Comparison of ENCODE assay signal across 1 cellular context in the genomic region with DNA sequence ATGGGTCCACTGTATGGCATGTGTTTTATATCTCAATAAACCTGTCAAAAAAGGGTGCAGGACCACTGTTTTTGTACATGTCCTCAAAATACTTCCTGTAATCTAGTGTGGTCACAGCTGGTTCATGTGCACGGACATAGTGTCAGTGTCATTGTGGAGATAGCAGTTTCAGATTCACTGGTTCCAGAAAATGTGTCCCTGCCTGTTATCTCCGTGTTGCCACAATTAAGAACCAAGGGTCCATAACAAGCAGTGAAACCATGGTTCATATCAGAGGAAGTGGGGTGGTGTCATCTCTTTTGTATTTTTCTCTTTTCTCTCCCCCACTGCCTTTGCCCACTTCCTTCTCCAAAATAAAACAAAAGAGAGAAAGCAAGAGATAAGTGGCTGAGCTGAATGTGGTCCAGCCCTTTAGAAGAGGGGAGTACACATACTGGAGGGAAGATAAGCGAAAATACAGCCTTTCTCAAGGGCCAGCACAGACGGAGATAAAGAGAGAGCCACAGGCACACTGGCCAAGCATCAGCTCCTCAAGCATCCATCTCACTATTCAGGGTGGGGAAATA.
A peak's percentile ranks its signal among the peaks of the same experiment; 100 is the strongest.
TF ChIP-seq lines count a peak whose summit lies in the region.

No MANE protein-coding gene starts in this region.

TF ChIP-seq in K562, 482 proteins besides CTCF, POLR2A, EP300 and RAD21 (continued from another document and continues in another):
- TF ChIP-seq, protein P1, sequence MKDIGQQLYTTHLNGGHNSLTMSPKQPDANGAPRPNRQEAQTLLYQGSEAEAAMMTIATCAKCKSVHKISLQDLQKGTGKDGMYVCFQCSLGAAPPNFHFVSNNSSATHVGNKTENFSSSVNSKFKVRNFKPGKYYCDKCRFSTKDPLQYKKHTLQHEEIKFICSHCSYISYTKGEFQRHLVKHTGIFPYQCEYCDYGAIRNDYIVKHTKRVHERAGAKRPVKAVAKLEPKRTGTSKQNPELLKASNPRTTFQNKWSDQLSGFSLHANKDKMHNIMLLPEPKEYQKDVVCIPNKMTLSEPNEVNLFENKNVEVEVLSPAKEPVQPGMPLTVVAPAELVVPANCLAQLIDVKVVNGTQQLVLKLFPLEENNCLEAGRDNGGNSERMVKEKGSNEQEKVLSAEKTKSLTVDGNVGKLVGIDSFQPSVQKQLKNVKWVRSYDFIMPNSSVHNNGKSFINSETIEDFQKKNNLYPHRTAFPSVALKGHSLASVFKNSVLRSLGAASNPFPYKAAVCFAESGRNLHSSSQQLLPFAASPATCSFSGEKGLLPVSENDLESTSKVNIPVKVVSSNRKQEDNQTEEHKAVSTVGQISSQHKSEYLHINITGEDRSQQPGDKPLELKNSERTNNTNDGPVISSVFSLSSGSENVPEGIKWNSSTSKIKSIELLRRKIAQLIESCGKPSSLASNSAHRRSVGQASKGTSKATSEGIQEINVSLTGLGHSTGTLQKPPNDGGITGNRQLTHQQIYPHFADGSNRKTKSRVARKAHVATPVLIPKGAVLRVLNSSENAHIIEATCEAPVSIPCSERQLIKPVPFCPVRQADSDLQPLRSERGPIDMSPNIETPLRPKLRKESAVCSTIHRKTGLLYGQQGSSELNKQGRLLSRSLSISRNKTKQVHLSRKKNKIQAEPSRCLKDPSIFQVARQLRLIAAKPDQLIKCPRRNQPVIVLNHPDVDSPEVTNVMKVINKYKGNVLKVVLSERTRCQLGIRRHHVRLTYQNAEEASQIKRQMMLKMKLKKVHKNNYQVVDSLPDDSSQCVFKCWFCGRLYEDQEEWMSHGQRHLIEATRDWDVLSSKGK (CRISPR knock-in tag; IDR thresholded peaks at IDR 0.05), result no peak
- TF ChIP-seq KHSRP (IDR thresholded peaks at IDR 0.05) (no peak), ZFP30 (CRISPR knock-in tag; IDR thresholded peaks at IDR 0.05; ENCODE audit: borderline replicate concordance) (no peak), PHF8 (IDR thresholded peaks at IDR 0.05; ENCODE audit: borderline replicate concordance, low read length) (no peak), CHD1 (IDR thresholded peaks at IDR 0.05; ENCODE audit: low read length) (no peak), TRIM24 (IDR thresholded peaks at IDR 0.05) (peak; percentile 81 to 83), PRMT5 (CRISPR knock-in tag; IDR thresholded peaks at IDR 0.05) (no peak), PCBP1 (IDR thresholded peaks at IDR 0.05; ENCODE audit: low read depth, low read length, poor library complexity, severe bottlenecking) (no peak), RBFOX2 (IDR thresholded peaks at IDR 0.05; ENCODE audit: low read depth, low read length) (no peak), BCL6 (CRISPR knock-in tag; IDR thresholded peaks at IDR 0.05) (no peak), ZNF384 (IDR thresholded peaks at IDR 0.05; ENCODE audit: low read depth, low read length) (no peak), MECOM (CRISPR knock-in tag; IDR thresholded peaks at IDR 0.05) (peak; percentile 81), CEBPB (tag; IDR thresholded peaks at IDR 0.05) (peak; percentile 41), ZNF780A (CRISPR knock-in tag; IDR thresholded peaks at IDR 0.05) (no peak), ZNF143 (CRISPR knock-in tag; IDR thresholded peaks at IDR 0.05) (no peak), SNIP1 (IDR thresholded peaks at IDR 0.05; ENCODE audit: low read depth) (no peak), CXXC5 (CRISPR knock-in tag; IDR thresholded peaks at IDR 0.05) (peak; percentile 42), SMAD4 (CRISPR knock-in tag; conservative IDR thresholded peaks at IDR 0.05) (peak; percentile 72; the same call in 1 of the 2 replicates), MCM2 (IDR thresholded peaks at IDR 0.05; ENCODE audit: low read depth) (no peak), EGR1 (conservative IDR thresholded peaks at IDR 0.05) (no peak), SOX6 (IDR thresholded peaks at IDR 0.05) (peak; percentile 100), SRSF1 (IDR thresholded peaks at IDR 0.05; ENCODE audit: low read depth, low read length) (no peak), ZNF316 (IDR thresholded peaks at IDR 0.05) (no peak), TAL1 (IDR thresholded peaks at IDR 0.05) (peak; percentile 84), ATF1 (CRISPR knock-in tag; IDR thresholded peaks at IDR 0.05) (no peak), ATF1 (tag; IDR thresholded peaks at IDR 0.05) (peak; percentile 65), FOXA3 (CRISPR knock-in tag; conservative IDR thresholded peaks at IDR 0.05 in 1 of 2, IDR thresholded peaks at IDR 0.05 in 1 of 2) (peak in 1 of 2 experiments; percentile 76; a peak in 1 of 4 replicates), NR2F6 (CRISPR knock-in tag; IDR thresholded peaks at IDR 0.05) (no peak), ZNF79 (CRISPR knock-in tag; IDR thresholded peaks at IDR 0.05; ENCODE audit: low read depth) (no peak), TCF7 (IDR thresholded peaks at IDR 0.05; ENCODE audit: borderline replicate concordance) (no peak), TEAD4 (IDR thresholded peaks at IDR 0.05; ENCODE audit: low read length) (peak; percentile 92), TEAD4 (CRISPR knock-in tag; IDR thresholded peaks at IDR 0.05; ENCODE audit: borderline replicate concordance) (no peak), CHD4 (IDR thresholded peaks at IDR 0.05; ENCODE audit: insufficient read depth, insufficient replicate concordance, low read depth, low read length, poor library complexity, severe bottlenecking) (no peak), ELF1 (tag; IDR thresholded peaks at IDR 0.05) (peak; percentile 40; the same call in 1 of the 2 replicates), HDGF (IDR thresholded peaks at IDR 0.05) (no peak), MAFG (tag; conservative IDR thresholded peaks at IDR 0.05) (no peak), CBFA2T3 (IDR thresholded peaks at IDR 0.05) (peak; percentile 97), ZNF263 (CRISPR knock-in tag; IDR thresholded peaks at IDR 0.05; ENCODE audit: borderline replicate concordance) (no peak), SAP30 (IDR thresholded peaks at IDR 0.05; ENCODE audit: borderline replicate concordance, insufficient read depth, low read depth, low read length, poor library complexity, severe bottlenecking) (no peak), CBX1 (IDR thresholded peaks at IDR 0.05; ENCODE audit: low read depth) (no peak), ZBTB7A (IDR thresholded peaks at IDR 0.05; ENCODE audit: borderline replicate concordance, control insufficient read depth, low read depth, low read length) (0 out of 2 replicates have a peak, but pooled peaks have one; percentile 25), KLF13 (tag; IDR thresholded peaks at IDR 0.05; ENCODE audit: borderline replicate concordance, low read depth) (no peak), ETS2 (tag; IDR thresholded peaks at IDR 0.05; ENCODE audit: borderline replicate concordance, poor library complexity, severe bottlenecking) (no peak)
- TF ChIP-seq, protein P2, sequence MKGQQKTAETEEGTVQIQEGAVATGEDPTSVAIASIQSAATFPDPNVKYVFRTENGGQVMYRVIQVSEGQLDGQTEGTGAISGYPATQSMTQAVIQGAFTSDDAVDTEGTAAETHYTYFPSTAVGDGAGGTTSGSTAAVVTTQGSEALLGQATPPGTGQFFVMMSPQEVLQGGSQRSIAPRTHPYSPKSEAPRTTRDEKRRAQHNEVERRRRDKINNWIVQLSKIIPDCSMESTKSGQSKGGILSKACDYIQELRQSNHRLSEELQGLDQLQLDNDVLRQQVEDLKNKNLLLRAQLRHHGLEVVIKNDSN (CRISPR knock-in tag; IDR thresholded peaks at IDR 0.05), result no peak
- TF ChIP-seq, protein P3, sequence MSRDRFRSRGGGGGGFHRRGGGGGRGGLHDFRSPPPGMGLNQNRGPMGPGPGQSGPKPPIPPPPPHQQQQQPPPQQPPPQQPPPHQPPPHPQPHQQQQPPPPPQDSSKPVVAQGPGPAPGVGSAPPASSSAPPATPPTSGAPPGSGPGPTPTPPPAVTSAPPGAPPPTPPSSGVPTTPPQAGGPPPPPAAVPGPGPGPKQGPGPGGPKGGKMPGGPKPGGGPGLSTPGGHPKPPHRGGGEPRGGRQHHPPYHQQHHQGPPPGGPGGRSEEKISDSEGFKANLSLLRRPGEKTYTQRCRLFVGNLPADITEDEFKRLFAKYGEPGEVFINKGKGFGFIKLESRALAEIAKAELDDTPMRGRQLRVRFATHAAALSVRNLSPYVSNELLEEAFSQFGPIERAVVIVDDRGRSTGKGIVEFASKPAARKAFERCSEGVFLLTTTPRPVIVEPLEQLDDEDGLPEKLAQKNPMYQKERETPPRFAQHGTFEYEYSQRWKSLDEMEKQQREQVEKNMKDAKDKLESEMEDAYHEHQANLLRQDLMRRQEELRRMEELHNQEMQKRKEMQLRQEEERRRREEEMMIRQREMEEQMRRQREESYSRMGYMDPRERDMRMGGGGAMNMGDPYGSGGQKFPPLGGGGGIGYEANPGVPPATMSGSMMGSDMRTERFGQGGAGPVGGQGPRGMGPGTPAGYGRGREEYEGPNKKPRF (IDR thresholded peaks at IDR 0.05; ENCODE audit: low read depth, low read length), result no peak
- TF ChIP-seq, protein P4, sequence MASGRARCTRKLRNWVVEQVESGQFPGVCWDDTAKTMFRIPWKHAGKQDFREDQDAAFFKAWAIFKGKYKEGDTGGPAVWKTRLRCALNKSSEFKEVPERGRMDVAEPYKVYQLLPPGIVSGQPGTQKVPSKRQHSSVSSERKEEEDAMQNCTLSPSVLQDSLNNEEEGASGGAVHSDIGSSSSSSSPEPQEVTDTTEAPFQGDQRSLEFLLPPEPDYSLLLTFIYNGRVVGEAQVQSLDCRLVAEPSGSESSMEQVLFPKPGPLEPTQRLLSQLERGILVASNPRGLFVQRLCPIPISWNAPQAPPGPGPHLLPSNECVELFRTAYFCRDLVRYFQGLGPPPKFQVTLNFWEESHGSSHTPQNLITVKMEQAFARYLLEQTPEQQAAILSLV (tag; IDR thresholded peaks at IDR 0.05), result no peak
- TF ChIP-seq, protein P5, sequence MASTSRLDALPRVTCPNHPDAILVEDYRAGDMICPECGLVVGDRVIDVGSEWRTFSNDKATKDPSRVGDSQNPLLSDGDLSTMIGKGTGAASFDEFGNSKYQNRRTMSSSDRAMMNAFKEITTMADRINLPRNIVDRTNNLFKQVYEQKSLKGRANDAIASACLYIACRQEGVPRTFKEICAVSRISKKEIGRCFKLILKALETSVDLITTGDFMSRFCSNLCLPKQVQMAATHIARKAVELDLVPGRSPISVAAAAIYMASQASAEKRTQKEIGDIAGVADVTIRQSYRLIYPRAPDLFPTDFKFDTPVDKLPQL (IDR thresholded peaks at IDR 0.05; ENCODE audit: extremely low read depth, insufficient read length), result no peak
- TF ChIP-seq, protein P6, sequence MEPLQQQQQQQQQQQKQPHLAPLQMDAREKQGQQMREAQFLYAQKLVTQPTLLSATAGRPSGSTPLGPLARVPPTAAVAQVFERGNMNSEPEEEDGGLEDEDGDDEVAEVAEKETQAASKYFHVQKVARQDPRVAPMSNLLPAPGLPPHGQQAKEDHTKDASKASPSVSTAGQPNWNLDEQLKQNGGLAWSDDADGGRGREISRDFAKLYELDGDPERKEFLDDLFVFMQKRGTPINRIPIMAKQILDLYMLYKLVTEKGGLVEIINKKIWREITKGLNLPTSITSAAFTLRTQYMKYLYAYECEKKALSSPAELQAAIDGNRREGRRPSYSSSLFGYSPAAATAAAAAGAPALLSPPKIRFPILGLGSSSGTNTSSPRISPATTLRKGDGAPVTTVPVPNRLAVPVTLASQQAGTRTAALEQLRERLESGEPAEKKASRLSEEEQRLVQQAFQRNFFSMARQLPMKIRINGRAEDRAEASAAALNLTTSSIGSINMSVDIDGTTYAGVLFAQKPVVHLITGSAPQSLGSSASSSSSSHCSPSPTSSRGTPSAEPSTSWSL (CRISPR knock-in tag; IDR thresholded peaks at IDR 0.05; ENCODE audit: borderline replicate concordance), result no peak
- TF ChIP-seq, protein P7, sequence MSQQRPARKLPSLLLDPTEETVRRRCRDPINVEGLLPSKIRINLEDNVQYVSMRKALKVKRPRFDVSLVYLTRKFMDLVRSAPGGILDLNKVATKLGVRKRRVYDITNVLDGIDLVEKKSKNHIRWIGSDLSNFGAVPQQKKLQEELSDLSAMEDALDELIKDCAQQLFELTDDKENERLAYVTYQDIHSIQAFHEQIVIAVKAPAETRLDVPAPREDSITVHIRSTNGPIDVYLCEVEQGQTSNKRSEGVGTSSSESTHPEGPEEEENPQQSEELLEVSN (IDR thresholded peaks at IDR 0.05; ENCODE audit: borderline replicate concordance in 1 of 2, extremely low read depth in 1 of 2, insufficient read depth in 1 of 2, insufficient read length in 1 of 2, low read depth in 1 of 2, low read length in 1 of 2, poor library complexity in 1 of 2, severe bottlenecking in 1 of 2), result no peak
- TF ChIP-seq, protein P8, sequence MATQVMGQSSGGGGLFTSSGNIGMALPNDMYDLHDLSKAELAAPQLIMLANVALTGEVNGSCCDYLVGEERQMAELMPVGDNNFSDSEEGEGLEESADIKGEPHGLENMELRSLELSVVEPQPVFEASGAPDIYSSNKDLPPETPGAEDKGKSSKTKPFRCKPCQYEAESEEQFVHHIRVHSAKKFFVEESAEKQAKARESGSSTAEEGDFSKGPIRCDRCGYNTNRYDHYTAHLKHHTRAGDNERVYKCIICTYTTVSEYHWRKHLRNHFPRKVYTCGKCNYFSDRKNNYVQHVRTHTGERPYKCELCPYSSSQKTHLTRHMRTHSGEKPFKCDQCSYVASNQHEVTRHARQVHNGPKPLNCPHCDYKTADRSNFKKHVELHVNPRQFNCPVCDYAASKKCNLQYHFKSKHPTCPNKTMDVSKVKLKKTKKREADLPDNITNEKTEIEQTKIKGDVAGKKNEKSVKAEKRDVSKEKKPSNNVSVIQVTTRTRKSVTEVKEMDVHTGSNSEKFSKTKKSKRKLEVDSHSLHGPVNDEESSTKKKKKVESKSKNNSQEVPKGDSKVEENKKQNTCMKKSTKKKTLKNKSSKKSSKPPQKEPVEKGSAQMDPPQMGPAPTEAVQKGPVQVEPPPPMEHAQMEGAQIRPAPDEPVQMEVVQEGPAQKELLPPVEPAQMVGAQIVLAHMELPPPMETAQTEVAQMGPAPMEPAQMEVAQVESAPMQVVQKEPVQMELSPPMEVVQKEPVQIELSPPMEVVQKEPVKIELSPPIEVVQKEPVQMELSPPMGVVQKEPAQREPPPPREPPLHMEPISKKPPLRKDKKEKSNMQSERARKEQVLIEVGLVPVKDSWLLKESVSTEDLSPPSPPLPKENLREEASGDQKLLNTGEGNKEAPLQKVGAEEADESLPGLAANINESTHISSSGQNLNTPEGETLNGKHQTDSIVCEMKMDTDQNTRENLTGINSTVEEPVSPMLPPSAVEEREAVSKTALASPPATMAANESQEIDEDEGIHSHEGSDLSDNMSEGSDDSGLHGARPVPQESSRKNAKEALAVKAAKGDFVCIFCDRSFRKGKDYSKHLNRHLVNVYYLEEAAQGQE (CRISPR knock-in tag; IDR thresholded peaks at IDR 0.05; ENCODE audit: low read depth), result no peak
- TF ChIP-seq, protein P9, sequence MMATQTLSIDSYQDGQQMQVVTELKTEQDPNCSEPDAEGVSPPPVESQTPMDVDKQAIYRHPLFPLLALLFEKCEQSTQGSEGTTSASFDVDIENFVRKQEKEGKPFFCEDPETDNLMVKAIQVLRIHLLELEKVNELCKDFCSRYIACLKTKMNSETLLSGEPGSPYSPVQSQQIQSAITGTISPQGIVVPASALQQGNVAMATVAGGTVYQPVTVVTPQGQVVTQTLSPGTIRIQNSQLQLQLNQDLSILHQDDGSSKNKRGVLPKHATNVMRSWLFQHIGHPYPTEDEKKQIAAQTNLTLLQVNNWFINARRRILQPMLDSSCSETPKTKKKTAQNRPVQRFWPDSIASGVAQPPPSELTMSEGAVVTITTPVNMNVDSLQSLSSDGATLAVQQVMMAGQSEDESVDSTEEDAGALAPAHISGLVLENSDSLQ (IDR thresholded peaks at IDR 0.05), result 0 out of 2 replicates have a peak, but pooled peaks have one; percentile 25
